Comparison of ENCODE assay signal across 1 cellular context in the genomic region with DNA sequence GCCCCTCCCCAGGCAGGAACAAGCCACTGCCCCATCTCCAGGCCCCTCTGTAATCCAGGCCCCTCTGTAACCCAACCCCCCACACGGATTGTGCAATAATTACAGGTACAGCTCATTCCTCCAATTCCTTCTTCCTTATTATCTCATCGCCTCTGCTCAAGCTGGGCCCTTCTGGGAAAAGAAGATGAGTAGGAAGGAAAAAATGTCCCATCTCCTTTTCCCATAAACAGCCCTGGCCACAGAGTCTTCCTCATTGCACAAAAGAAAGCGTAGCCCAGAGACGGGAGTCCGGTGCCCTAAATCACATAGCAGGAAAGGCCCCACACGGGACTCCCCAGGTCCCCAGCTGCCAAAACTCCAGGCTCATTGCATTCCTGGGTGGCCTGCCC.
TF ChIP-seq lines count a peak whose summit lies in the region.

No MANE protein-coding gene starts in this region.

TF ChIP-seq in HepG2, 621 proteins besides CTCF, POLR2A, EP300 and RAD21 (continued from another document):
- TF ChIP-seq, protein P1, sequence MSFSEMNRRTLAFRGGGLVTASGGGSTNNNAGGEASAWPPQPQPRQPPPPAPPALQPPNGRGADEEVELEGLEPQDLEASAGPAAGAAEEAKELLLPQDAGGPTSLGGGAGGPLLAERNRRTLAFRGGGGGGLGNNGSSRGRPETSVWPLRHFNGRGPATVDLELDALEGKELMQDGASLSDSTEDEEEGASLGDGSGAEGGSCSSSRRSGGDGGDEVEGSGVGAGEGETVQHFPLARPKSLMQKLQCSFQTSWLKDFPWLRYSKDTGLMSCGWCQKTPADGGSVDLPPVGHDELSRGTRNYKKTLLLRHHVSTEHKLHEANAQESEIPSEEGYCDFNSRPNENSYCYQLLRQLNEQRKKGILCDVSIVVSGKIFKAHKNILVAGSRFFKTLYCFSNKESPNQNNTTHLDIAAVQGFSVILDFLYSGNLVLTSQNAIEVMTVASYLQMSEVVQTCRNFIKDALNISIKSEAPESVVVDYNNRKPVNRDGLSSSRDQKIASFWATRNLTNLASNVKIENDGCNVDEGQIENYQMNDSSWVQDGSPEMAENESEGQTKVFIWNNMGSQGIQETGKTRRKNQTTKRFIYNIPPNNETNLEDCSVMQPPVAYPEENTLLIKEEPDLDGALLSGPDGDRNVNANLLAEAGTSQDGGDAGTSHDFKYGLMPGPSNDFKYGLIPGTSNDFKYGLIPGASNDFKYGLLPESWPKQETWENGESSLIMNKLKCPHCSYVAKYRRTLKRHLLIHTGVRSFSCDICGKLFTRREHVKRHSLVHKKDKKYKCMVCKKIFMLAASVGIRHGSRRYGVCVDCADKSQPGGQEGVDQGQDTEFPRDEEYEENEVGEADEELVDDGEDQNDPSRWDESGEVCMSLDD (CRISPR knock-in tag; IDR thresholded peaks at IDR 0.05; ENCODE audit: borderline replicate concordance): no peak
- TF ChIP-seq MBD4 (IDR thresholded peaks at IDR 0.05; ENCODE audit: borderline replicate concordance, low read length) (no peak), ZNF496 (CRISPR knock-in tag; IDR thresholded peaks at IDR 0.05; ENCODE audit: insufficient replicate concordance) (no peak), PHF21A (CRISPR knock-in tag; IDR thresholded peaks at IDR 0.05) (0 out of 2 replicates have a peak, but pooled peaks have one; percentile 39), ZNF772 (CRISPR knock-in tag; IDR thresholded peaks at IDR 0.05) (0 out of 2 replicates have a peak, but pooled peaks have one; percentile 71), ZMYM3 (CRISPR knock-in tag; IDR thresholded peaks at IDR 0.05) (no peak), CEBPB (IDR thresholded peaks at IDR 0.05; ENCODE audit: borderline replicate concordance, low read depth, low read length) (peak; percentile 98), CEBPG (CRISPR knock-in tag; IDR thresholded peaks at IDR 0.05) (peak; percentile 93)
- TF ChIP-seq, protein P2, sequence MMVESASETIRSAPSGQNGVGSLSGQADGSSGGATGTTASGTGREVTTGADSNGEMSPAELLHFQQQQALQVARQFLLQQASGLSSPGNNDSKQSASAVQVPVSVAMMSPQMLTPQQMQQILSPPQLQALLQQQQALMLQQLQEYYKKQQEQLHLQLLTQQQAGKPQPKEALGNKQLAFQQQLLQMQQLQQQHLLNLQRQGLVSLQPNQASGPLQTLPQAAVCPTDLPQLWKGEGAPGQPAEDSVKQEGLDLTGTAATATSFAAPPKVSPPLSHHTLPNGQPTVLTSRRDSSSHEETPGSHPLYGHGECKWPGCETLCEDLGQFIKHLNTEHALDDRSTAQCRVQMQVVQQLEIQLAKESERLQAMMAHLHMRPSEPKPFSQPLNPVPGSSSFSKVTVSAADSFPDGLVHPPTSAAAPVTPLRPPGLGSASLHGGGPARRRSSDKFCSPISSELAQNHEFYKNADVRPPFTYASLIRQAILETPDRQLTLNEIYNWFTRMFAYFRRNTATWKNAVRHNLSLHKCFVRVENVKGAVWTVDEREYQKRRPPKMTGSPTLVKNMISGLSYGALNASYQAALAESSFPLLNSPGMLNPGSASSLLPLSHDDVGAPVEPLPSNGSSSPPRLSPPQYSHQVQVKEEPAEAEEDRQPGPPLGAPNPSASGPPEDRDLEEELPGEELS (CRISPR knock-in tag; IDR thresholded peaks at IDR 0.05): no peak
- TF ChIP-seq, protein P3, sequence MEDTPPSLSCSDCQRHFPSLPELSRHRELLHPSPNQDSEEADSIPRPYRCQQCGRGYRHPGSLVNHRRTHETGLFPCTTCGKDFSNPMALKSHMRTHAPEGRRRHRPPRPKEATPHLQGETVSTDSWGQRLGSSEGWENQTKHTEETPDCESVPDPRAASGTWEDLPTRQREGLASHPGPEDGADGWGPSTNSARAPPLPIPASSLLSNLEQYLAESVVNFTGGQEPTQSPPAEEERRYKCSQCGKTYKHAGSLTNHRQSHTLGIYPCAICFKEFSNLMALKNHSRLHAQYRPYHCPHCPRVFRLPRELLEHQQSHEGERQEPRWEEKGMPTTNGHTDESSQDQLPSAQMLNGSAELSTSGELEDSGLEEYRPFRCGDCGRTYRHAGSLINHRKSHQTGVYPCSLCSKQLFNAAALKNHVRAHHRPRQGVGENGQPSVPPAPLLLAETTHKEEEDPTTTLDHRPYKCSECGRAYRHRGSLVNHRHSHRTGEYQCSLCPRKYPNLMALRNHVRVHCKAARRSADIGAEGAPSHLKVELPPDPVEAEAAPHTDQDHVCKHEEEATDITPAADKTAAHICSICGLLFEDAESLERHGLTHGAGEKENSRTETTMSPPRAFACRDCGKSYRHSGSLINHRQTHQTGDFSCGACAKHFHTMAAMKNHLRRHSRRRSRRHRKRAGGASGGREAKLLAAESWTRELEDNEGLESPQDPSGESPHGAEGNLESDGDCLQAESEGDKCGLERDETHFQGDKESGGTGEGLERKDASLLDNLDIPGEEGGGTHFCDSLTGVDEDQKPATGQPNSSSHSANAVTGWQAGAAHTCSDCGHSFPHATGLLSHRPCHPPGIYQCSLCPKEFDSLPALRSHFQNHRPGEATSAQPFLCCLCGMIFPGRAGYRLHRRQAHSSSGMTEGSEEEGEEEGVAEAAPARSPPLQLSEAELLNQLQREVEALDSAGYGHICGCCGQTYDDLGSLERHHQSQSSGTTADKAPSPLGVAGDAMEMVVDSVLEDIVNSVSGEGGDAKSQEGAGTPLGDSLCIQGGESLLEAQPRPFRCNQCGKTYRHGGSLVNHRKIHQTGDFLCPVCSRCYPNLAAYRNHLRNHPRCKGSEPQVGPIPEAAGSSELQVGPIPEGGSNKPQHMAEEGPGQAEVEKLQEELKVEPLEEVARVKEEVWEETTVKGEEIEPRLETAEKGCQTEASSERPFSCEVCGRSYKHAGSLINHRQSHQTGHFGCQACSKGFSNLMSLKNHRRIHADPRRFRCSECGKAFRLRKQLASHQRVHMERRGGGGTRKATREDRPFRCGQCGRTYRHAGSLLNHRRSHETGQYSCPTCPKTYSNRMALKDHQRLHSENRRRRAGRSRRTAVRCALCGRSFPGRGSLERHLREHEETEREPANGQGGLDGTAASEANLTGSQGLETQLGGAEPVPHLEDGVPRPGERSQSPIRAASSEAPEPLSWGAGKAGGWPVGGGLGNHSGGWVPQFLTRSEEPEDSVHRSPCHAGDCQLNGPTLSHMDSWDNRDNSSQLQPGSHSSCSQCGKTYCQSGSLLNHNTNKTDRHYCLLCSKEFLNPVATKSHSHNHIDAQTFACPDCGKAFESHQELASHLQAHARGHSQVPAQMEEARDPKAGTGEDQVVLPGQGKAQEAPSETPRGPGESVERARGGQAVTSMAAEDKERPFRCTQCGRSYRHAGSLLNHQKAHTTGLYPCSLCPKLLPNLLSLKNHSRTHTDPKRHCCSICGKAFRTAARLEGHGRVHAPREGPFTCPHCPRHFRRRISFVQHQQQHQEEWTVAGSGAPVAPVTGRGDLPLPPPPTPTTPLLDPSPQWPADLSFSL (CRISPR knock-in tag; IDR thresholded peaks at IDR 0.05): no peak
- TF ChIP-seq, protein P4, sequence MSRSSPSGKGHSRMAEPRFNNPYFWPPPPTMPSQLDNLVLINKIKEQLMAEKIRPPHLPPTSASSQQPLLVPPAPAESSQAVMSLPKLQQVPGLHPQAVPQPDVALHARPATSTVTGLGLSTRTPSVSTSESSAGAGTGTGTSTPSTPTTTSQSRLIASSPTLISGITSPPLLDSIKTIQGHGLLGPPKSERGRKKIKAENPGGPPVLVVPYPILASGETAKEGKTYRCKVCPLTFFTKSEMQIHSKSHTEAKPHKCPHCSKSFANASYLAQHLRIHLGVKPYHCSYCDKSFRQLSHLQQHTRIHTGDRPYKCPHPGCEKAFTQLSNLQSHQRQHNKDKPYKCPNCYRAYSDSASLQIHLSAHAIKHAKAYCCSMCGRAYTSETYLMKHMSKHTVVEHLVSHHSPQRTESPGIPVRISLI (CRISPR knock-in tag; IDR thresholded peaks at IDR 0.05; ENCODE audit: borderline replicate concordance): no peak
- TF ChIP-seq, protein P5, sequence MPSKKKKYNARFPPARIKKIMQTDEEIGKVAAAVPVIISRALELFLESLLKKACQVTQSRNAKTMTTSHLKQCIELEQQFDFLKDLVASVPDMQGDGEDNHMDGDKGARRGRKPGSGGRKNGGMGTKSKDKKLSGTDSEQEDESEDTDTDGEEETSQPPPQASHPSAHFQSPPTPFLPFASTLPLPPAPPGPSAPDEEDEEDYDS (CRISPR knock-in tag; IDR thresholded peaks at IDR 0.05): no peak
- TF ChIP-seq, protein P6, sequence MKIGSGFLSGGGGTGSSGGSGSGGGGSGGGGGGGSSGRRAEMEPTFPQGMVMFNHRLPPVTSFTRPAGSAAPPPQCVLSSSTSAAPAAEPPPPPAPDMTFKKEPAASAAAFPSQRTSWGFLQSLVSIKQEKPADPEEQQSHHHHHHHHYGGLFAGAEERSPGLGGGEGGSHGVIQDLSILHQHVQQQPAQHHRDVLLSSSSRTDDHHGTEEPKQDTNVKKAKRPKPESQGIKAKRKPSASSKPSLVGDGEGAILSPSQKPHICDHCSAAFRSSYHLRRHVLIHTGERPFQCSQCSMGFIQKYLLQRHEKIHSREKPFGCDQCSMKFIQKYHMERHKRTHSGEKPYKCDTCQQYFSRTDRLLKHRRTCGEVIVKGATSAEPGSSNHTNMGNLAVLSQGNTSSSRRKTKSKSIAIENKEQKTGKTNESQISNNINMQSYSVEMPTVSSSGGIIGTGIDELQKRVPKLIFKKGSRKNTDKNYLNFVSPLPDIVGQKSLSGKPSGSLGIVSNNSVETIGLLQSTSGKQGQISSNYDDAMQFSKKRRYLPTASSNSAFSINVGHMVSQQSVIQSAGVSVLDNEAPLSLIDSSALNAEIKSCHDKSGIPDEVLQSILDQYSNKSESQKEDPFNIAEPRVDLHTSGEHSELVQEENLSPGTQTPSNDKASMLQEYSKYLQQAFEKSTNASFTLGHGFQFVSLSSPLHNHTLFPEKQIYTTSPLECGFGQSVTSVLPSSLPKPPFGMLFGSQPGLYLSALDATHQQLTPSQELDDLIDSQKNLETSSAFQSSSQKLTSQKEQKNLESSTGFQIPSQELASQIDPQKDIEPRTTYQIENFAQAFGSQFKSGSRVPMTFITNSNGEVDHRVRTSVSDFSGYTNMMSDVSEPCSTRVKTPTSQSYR (CRISPR knock-in tag; IDR thresholded peaks at IDR 0.05; ENCODE audit: borderline replicate concordance): peak; percentile 87
